In genomic region chr3:12839156-12839555, GRCh38 we compare ENCODE assay signal across 8 cellular contexts. TPM values are rescaled to one million over a fixed set of nuclear protein-coding genes. Genes with fewer than 3 reads are reported as not detected.
DNase-seq lines count a peak whose midpoint lies in the region; ATAC-seq and TF ChIP-seq lines count a peak whose summit lies in the region.
"Not testable (repeated sequence)": the region's sequence is repeated elsewhere in the genome, so short reads cannot be mapped to it uniquely, and the experiment has no call there.

No MANE protein-coding gene starts in this region.

- peak overlapping the region; percentile 96 for H3K4me2 ChIP-seq in Loucy (ENCODE audit: low read depth, low read length, poor library complexity, severe bottlenecking)

- H3K36me3 Mint-ChIP-seq in T-helper 17 cell (ENCODE audit: low read depth), result peaks cover 11% of the 10 kb centered on the region
- H3K36me3 Mint-ChIP-seq in activated naive CD4-positive, alpha-beta T cell treated with anti-CD3 and anti-CD28 coated beads, Interleukin-2, amount 10 ng/mL, durations not matched to agents 7 days and 5 days, result peaks cover 61% of the 10 kb centered on the region
- H3K36me3 Mint-ChIP-seq in memory B cell, result peaks cover 20% of the 10 kb centered on the region
- H3K36me3 Mint-ChIP-seq in progenitor cell of endocrine pancreas (ENCODE audit: insufficient read depth), result peaks cover 31% of the 10 kb centered on the region

- CTCF ChIA-PET in AG04450 (lab: Charles Lee), result interaction anchor here (0.7 to 1.4 kb wide), 2 partner anchors 9 to 53 kb away, joined by 3 to 4 read pairs; no protein-coding TSS in a partner anchor
- CTCF ChIA-PET in activated naive CD4-positive, alpha-beta T cell treated with anti-CD3 and anti-CD28 coated beads, Interleukin-2, amount 10 ng/mL, durations not matched to agents 7 days and 5 days (lab: Charles Lee), result interaction anchor here (2.0 kb wide), 1 partner anchor 52 kb away, joined by 6 read pairs; no protein-coding TSS in a partner anchor

- H3K36me3 ChIP-seq in Loucy (ENCODE audit: insufficient read depth, low read length), result peaks cover 60% of the 10 kb centered on the region
- peaks cover 35 to 59% of the 10 kb centered on the region in 2 donors for H3K36me3 ChIP-seq in duodenal mucosa (ENCODE audit: control insufficient read depth in 1 of 2, insufficient read depth in 2 of 2, low read length in 2 of 2)

- H3K27ac Mint-ChIP-seq in T-helper 17 cell (peak overlapping the region; percentile 99), memory B cell (peak overlapping the region; percentile 99), progenitor cell of endocrine pancreas (peak overlapping the region; percentile 37)
- H3K27ac Mint-ChIP-seq in activated naive CD4-positive, alpha-beta T cell treated with anti-CD3 and anti-CD28 coated beads, Interleukin-2, amount 10 ng/mL, durations not matched to agents 7 days and 5 days, result not testable (repeated sequence)

- H3K4me1 Mint-ChIP-seq in T-helper 17 cell (peaks cover 38% of the 10 kb centered on the region), memory B cell (peaks cover 35% of the 10 kb centered on the region), progenitor cell of endocrine pancreas (ENCODE audit: low read depth) (peaks cover 29% of the 10 kb centered on the region)
- peaks cover 51% of the 10 kb centered on the region for H3K4me1 Mint-ChIP-seq in activated naive CD4-positive, alpha-beta T cell treated with anti-CD3 and anti-CD28 coated beads, Interleukin-2, amount 10 ng/mL, durations not matched to agents 7 days and 5 days

- not testable (repeated sequence) for H3K27ac ChIP-seq in AG04450 (ENCODE audit: low read depth, low read length); duodenal mucosa (ENCODE audit: low read depth, low read length)

- H3K9ac ChIP-seq in Loucy (ENCODE audit: low read depth, low read length, poor library complexity, severe bottlenecking) (peak overlapping the region; percentile 98), duodenal mucosa (ENCODE audit: low read depth in 1 of 2, low read length in 2 of 2) (peak overlapping the region in 1 of 2 donors; percentile 94)

- not testable (repeated sequence) for H3K27me3 Mint-ChIP-seq in T-helper 17 cell; activated naive CD4-positive, alpha-beta T cell treated with anti-CD3 and anti-CD28 coated beads, Interleukin-2, amount 10 ng/mL, durations not matched to agents 7 days and 5 days; memory B cell; progenitor cell of endocrine pancreas

- not testable (repeated sequence) for H3F3A ChIP-seq in Loucy (ENCODE audit: low read depth)

- not testable (repeated sequence) for H3K9me2 ChIP-seq in Loucy (replicated peaks; ENCODE audit: low read depth, low read length)

- H3K9me3 ChIP-seq in AG04450 (ENCODE audit: control insufficient read depth, insufficient read depth, low read length); Loucy (ENCODE audit: insufficient read depth, low read depth, low read length); T-helper 17 cell (ENCODE audit: control insufficient read depth, low read length, poor library complexity, severe bottlenecking); duodenal mucosa (ENCODE audit: control insufficient read depth in 1 of 2, low read length in 2 of 2): not testable (repeated sequence)

- H4K20me1 ChIP-seq in Loucy (ENCODE audit: insufficient read depth, low read length, poor library complexity, severe bottlenecking), result peaks cover 68% of the 10 kb centered on the region

- not testable (repeated sequence) for DNase-seq in AG04450 (ENCODE audit: low read depth, low spot score); T-helper 17 cell; activated naive CD4-positive, alpha-beta T cell treated with anti-CD3 and anti-CD28 coated beads, Interleukin-2, amount 10 ng/mL, durations not matched to agents 7 days and 5 days; memory B cell (ENCODE audit: low spot score in 2 of 2); progenitor cell of endocrine pancreas (ENCODE audit: low spot score, unreplicated experiment)

- POLR2A ChIA-PET in AG04450 (lab: Yijun Ruan, JAX), result interaction anchor here (0.6 to 0.7 kb wide), 2 partner anchors 13 to 42 kb away, joined by 3 read pairs; no protein-coding TSS in a partner anchor

- H3K27me3 ChIP-seq in AG04450 (ENCODE audit: control insufficient read depth, insufficient read depth, low read length); duodenal mucosa (ENCODE audit: control insufficient read depth in 1 of 2, insufficient read depth in 2 of 2, low read length in 2 of 2): not testable (repeated sequence)
- peaks cover 11% of the 10 kb centered on the region for H3K27me3 ChIP-seq in Loucy (ENCODE audit: insufficient read depth, low read length, poor library complexity, severe bottlenecking)

- H3K4me3 Mint-ChIP-seq in T-helper 17 cell, result peak overlapping the region; percentile 96
- peak overlapping the region; percentile 95 for H3K4me3 Mint-ChIP-seq in activated naive CD4-positive, alpha-beta T cell treated with anti-CD3 and anti-CD28 coated beads, Interleukin-2, amount 10 ng/mL, durations not matched to agents 7 days and 5 days
- H3K4me3 Mint-ChIP-seq in memory B cell, result not testable (repeated sequence)
- peak overlapping the region; percentile 98 for H3K4me3 Mint-ChIP-seq in progenitor cell of endocrine pancreas (ENCODE audit: low read depth)

- H2AFZ ChIP-seq in Loucy (ENCODE audit: low read length), result not testable (repeated sequence)

- peaks cover 72% of the 10 kb centered on the region for H3K79me2 ChIP-seq in Loucy (ENCODE audit: insufficient read depth, low read length)

- not testable (repeated sequence) for H3K9me3 Mint-ChIP-seq in activated naive CD4-positive, alpha-beta T cell treated with anti-CD3 and anti-CD28 coated beads, Interleukin-2, amount 10 ng/mL, durations not matched to agents 7 days and 5 days; memory B cell; progenitor cell of endocrine pancreas (ENCODE audit: low read depth)

- TF ChIP-seq CTCF in AG04450 (IDR thresholded peaks at IDR 0.05; ENCODE audit: low read depth, low read length); GM12875 (IDR thresholded peaks at IDR 0.05; ENCODE audit: borderline replicate concordance, insufficient read depth, low read depth, low read length); Loucy (conservative IDR thresholded peaks at IDR 0.05; ENCODE audit: low read length); progenitor cell of endocrine pancreas (IDR thresholded peaks at IDR 0.05; ENCODE audit: unreplicated experiment): not testable (repeated sequence)

- peak overlapping the region; percentile 5; the same call in 1 of the 2 replicates for H3K4me3 ChIP-seq in AG04450 (ENCODE audit: low read depth, low read length)
- peak overlapping the region; percentile 95 for H3K4me3 ChIP-seq in GM12875 (ENCODE audit: low read depth, low read length)
- peak overlapping the region; percentile 100 for H3K4me3 ChIP-seq in Loucy (ENCODE audit: low read length, poor library complexity, severe bottlenecking)
- H3K4me3 ChIP-seq in duodenal mucosa (ENCODE audit: low read depth in 1 of 2, low read length in 2 of 2), result peak overlapping the region; percentile 86 to 98

- ATAC-seq in T-helper 17 cell; memory B cell (ENCODE audit: low read depth): not testable (repeated sequence)

- H3K4me1 ChIP-seq in Loucy (ENCODE audit: insufficient read depth, low read length, poor library complexity, severe bottlenecking) (peaks cover 28% of the 10 kb centered on the region), duodenal mucosa (ENCODE audit: control insufficient read depth in 1 of 2, insufficient read depth in 2 of 2, low read length in 2 of 2) (peaks cover 27 to 37% of the 10 kb centered on the region in 2 donors)

RNA-seq across cellular contexts. Expression of gene RPL32, which starts 2.2 kb away (rescaled TPM):
- 3,211 and 3,269 TPM in 2 replicates for polyA plus RNA-seq in AG04450 (2011; rRNA removed)
- 911 and 957 TPM in 2 replicates for polyA minus RNA-seq in AG04450 (2011; rRNA and poly(A)+ RNA removed)
- total RNA-seq in T-helper 17 cell (1,000 to 10,000 TPM; 3,315 to 3,401 TPM), progenitor cell of endocrine pancreas (1,626 and 1,662 TPM in 2 replicates)

RNA-seq across cellular contexts. Expression of gene CAND2, which starts 42.7 kb away (rescaled TPM):
- polyA plus RNA-seq in AG04450 (2011; rRNA removed), result 5.8 and 7.3 TPM in 2 replicates
- 13.7 and 14.7 TPM in 2 replicates for polyA minus RNA-seq in AG04450 (2011; rRNA and poly(A)+ RNA removed)
- total RNA-seq in T-helper 17 cell, result 1 to 10 TPM; 1.2 to 1.6 TPM
- total RNA-seq in progenitor cell of endocrine pancreas, result 7.9 and 11.0 TPM in 2 replicates

Comparison
In these comparisons a context has a peak if more than half of its experiments do, and no peak if none do; other contexts are left out.
1. H3K4me3 ChIP-seq: peak in every context shown above with its lines; median percentile 100 in Loucy; 95 in GM12875; 92 in duodenal mucosa; 5 in AG04450.